8 cellular contexts compared by ENCODE assay signal in the genomic region with DNA sequence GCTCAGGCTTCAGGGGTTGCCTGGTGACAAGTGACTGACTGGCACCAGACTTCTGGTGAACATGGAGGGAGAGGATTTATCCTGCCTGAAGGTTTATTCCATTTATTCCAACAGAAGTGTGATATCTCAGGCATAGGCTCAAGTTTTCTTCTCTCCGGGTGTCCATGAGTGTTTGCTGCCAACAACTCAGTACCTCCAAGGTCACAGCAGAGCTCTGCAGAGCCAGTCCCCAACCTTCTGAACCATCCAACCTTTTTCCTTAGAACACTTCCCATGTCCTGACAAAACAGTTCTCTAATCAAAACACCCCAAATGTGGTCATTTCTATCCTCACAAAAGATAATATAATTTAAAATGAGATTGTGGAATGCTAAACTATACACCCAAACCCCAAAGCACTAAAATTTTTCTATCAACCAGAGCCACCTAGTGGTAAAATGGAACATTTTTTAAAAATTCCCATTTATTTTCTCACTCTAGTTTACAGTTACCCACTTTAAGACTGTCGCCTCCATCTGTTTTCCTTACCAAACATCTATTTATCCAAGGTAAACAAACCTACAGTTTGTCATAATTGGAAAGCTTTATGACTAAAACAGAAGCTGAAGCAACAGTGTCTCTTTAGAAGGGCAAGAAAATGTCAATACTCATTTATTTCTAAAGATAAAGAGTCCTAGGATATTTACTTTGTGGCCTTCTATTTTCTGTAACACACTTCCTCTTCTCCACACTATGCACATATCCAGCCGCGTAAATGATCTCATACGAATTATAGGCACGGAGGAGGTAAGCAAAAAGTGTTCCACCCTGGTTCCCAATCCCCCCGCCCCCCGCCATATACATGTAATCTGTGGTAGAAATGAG. TPM values are rescaled to one million over a fixed set of nuclear protein-coding genes. Genes with fewer than 3 reads are reported as not detected.
DNase-seq lines count a peak whose midpoint lies in the region; ATAC-seq and TF ChIP-seq lines count a peak whose summit lies in the region.

No MANE protein-coding gene starts in this region.

- intact Hi-C loops in spleen (cut with DNase I; ENCODE audit: low total_unique reads), result loop anchor here (5.0 to 10.0 kb wide), 2 partner anchors 95 to 143 kb away; no protein-coding TSS in a partner anchor

- no peaks in the 10 kb centered on the region for H3K9me3 ChIP-seq in spleen
- H3K9me3 ChIP-seq in effector memory CD4-positive, alpha-beta T cell (ENCODE audit: control insufficient read depth, low read length), result no peaks in the 10 kb centered on the region

- H3K27ac ChIP-seq in spleen, result peak overlapping the region in 4 of 8 donors; percentile 2 to 92 (median 22)
- no peak overlapping the region for H3K27ac ChIP-seq in effector memory CD4-positive, alpha-beta T cell (ENCODE audit: insufficient read depth, low read length, poor library complexity, severe bottlenecking)

- H3K27me3 ChIP-seq in spleen (replicated peaks in 1 of 7) (no peaks in the 10 kb centered on the region), H7 (ENCODE audit: control insufficient read depth, insufficient read depth, low read length) (no peaks in the 10 kb centered on the region)
- H3K27me3 ChIP-seq in effector memory CD4-positive, alpha-beta T cell (replicated peaks; ENCODE audit: control insufficient read depth, insufficient read depth, low read length, poor library complexity, severe bottlenecking), result no peaks in the 10 kb centered on the region

- peak overlapping the region; percentile 11 to 12 for H3K27ac Mint-ChIP-seq in T-cell
- H3K27ac Mint-ChIP-seq in glutamatergic neuron (ENCODE audit: unreplicated experiment), result no peak overlapping the region

- DNase-seq in COR-L47 (lab: John Stamatoyannopoulos, UW) (peak; percentile 21), HT1080 (ENCODE audit: low read depth) (peak; percentile 38), T-cell (no peak), glutamatergic neuron (no peak), spleen (no peak), ecto neural progenitor cell (ENCODE audit: low spot score) (no peak), H7 (no peak)
- no peak for DNase-seq in effector memory CD4-positive, alpha-beta T cell

- peaks cover 34% of the 10 kb centered on the region for H3K36me3 Mint-ChIP-seq in T-cell
- H3K36me3 Mint-ChIP-seq in glutamatergic neuron (ENCODE audit: unreplicated experiment), result no peaks in the 10 kb centered on the region

- no peak for TF ChIP-seq POLR2A in spleen (IDR thresholded peaks at IDR 0.05)

- ATAC-seq in T-cell (replicated peaks in 1 of 4), result no peak

- no peak overlapping the region for H3K4me3 Mint-ChIP-seq in T-cell
- no peak overlapping the region for H3K4me3 Mint-ChIP-seq in glutamatergic neuron (ENCODE audit: unreplicated experiment)

- WGBS in spleen, 5 donors, result 53 to 70% (median 58%) methylated on average over 8 of the region's 8 CpGs

- no peak overlapping the region for H3K4me3 ChIP-seq in spleen
- H3K4me3 ChIP-seq in effector memory CD4-positive, alpha-beta T cell (ENCODE audit: insufficient read depth, low read depth, low read length, poor library complexity, severe bottlenecking), result no peak overlapping the region
- H3K4me3 ChIP-seq in H7 (ENCODE audit: insufficient read depth, low read depth, low read length), result no peak overlapping the region

- H3K9me3 Mint-ChIP-seq in T-cell (no peaks in the 10 kb centered on the region), glutamatergic neuron (ENCODE audit: unreplicated experiment) (peaks cover 1% of the 10 kb centered on the region)

- H3K4me1 ChIP-seq in spleen, result peaks cover 9 to 85% (median 40%) of the 10 kb centered on the region in 6 donors
- peaks cover 11% of the 10 kb centered on the region for H3K4me1 ChIP-seq in effector memory CD4-positive, alpha-beta T cell (ENCODE audit: control insufficient read depth, insufficient read depth, low read length, poor library complexity, severe bottlenecking)

- H3K4me1 Mint-ChIP-seq in T-cell (peaks cover 4 to 31% (median 25%) of the 10 kb centered on the region in 3 donors), glutamatergic neuron (ENCODE audit: low read depth, unreplicated experiment) (peaks cover 3% of the 10 kb centered on the region)

- H3K36me3 ChIP-seq in spleen (peaks cover 0 to 39% (median 0%) of the 10 kb centered on the region in 6 donors), H7 (replicated peaks; ENCODE audit: control insufficient read depth, insufficient read depth, low read length) (no peaks in the 10 kb centered on the region)
- no peaks in the 10 kb centered on the region for H3K36me3 ChIP-seq in effector memory CD4-positive, alpha-beta T cell (ENCODE audit: control insufficient read depth, insufficient read depth, low read length)

- POLR2A ChIA-PET in T-cell (lab: Charles Lee), result interaction anchor here in 1 of 2 donors (0.6 kb wide), 2 partner anchors 82 to 765 kb away, joined by 4 to 6 read pairs; no protein-coding TSS in a partner anchor

- CTCF ChIA-PET in T-cell (lab: Charles Lee), result interaction anchor here (0.5 to 8.4 kb wide), 14 partner anchors 9 to 487 kb away, joined by 3 to 204 read pairs (median 3); no protein-coding TSS in a partner anchor

- H3K27me3 Mint-ChIP-seq in T-cell, result no peaks in the 10 kb centered on the region
- H3K27me3 Mint-ChIP-seq in glutamatergic neuron (ENCODE audit: unreplicated experiment), result no peaks in the 10 kb centered on the region

- TF ChIP-seq CTCF in glutamatergic neuron (IDR thresholded peaks at IDR 0.05; ENCODE audit: partially characterized antibody, unreplicated experiment) (peak; percentile 85), spleen (IDR thresholded peaks at IDR 0.05 in 8 of 11, conservative IDR thresholded peaks at IDR 0.05 in 3 of 11) (peak in 9 of 11 experiments; percentile 20 to 66 (median 54))

RNA-seq across cellular contexts. Expression of a gene that starts 39.5 kb away (rescaled TPM):
- total RNA-seq in HT1080 (2014; rRNA removed; shearing (Covaris generic)), result 10.0 and 16.3 TPM in 2 replicates
- polyA plus RNA-seq in HT1080 (2015; cell fraction: cytosol; rRNA removed), result 18.1 and 19.7 TPM in 2 replicates
- polyA plus RNA-seq in HT1080 (2015; cell fraction: nucleus; rRNA removed), result 16.9 and 17.0 TPM in 2 replicates
- 10 to 100 TPM; 19.3 to 28.5 (median 24.6) TPM for total RNA-seq in T-cell
- total RNA-seq in glutamatergic neuron (ENCODE audit: unreplicated experiment), result 0.22 TPM
- 10 to 100 TPM; 22.2 to 72.3 (median 37.7) TPM for total RNA-seq in spleen
- polyA plus RNA-seq in spleen, result 1 to 10 TPM; 5.0 to 6.4 (median 5.2) TPM
- 0.31 and 1.4 TPM in 2 replicates for total RNA-seq in H7 (2014; rRNA removed; shearing (Covaris generic))

Comparison
In these comparisons a context has a peak if more than half of its experiments do, and no peak if none do; other contexts are left out.
1. DNase-seq: peak in COR-L47 (single experiment) and HT1080 (single experiment); none in T-cell (0 of 34), glutamatergic neuron (single experiment), spleen (single experiment), ecto neural progenitor cell (single experiment), effector memory CD4-positive, alpha-beta T cell (0 of 3) and H7 (single experiment).